In the genomic region with DNA sequence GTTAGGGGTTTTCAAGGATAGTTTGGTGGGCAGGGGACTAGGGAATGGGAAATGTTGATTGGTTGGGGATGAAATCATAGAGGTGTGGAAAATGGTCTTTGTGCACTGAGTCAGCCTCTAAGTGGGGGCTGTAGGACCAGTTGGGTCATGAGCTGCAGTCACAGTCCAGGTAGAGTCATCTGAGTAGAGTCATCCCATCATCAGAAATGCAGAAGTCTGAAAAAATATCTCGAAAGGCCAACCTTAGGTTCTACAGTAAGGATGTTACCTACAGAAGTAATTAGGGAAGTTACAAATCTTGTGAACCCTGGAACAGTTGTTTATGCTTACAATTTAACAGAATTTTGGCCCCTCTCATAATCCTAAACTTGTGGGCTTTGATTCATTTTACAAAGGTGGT, we compare ENCODE assay signal across 28 cellular contexts.
"Had no signal": no experiment of that assay in that cellular context is flagged by ENCODE, and none has a peak within 500 bp of the region (broad histone marks: within the 10 kb centered on the region; RNA-seq: fewer than 3 reads in every experiment).

No MANE protein-coding gene starts in this region.

- H3K4me1 ChIP-seq: colonic mucosa, gastroesophageal sphincter had no signal

- FAIRE-seq: bronchial epithelial cell had no signal

- H3K27me3 ChIP-seq: brain microvascular endothelial cell, colonic mucosa, gastroesophageal sphincter had no signal

- H3K36me3 ChIP-seq: brain microvascular endothelial cell, colonic mucosa, gastroesophageal sphincter, WERI-Rb-1 had no signal

- ATAC-seq: activated CD4-positive, CD25-positive, alpha-beta regulatory T cell treated with anti-CD3 and anti-CD28 coated beads, Interleukin-2, amount 50 U/mL, for 24 hours; activated CD8-positive, alpha-beta T cell treated with anti-CD3 and anti-CD28 coated beads for 36 hours; activated T-cell treated with anti-CD3 and anti-CD28 coated beads, Interleukin-2, amount 50 U/mL, for 4 hours; activated T-helper 17 cell treated with anti-CD3 and anti-CD28 coated beads, Interleukin-2, amount 50 U/mL, for 72 hours; esophagus mucosa; gastroesophageal sphincter; T-helper 17 cell had no signal

- H3K4me3 ChIP-seq: colonic mucosa, gastroesophageal sphincter had no signal

- DNase-seq: activated B cell treated with CpG ODN at 0.5 μM for 24 hours; activated CD4-positive, alpha-beta T cell treated with anti-CD3 and anti-CD28 coated beads for 48 hours; activated CD4-positive, alpha-beta T cell treated with anti-CD3 and anti-CD28 coated beads, Interleukin-2, amount 50 U/mL, for 1 hour; activated CD4-positive, alpha-beta T cell treated with anti-CD3 and anti-CD28 coated beads, Interleukin-2, amount 50 U/mL, for 48 hours; activated CD8-positive, alpha-beta memory T cell treated with anti-CD3 and anti-CD28 coated beads for 24 hours; activated CD8-positive, alpha-beta T cell treated with anti-CD3 and anti-CD28 coated beads for 36 hours; activated effector memory CD4-positive, alpha-beta T cell treated with Interleukin-2 at 50 U/mL for 16 hours; activated gamma-delta T cell treated with Interleukin-2 at 50 U/mL for 16 hours; activated naive CD4-positive, alpha-beta T cell treated with anti-CD3 and anti-CD28 coated beads, Interleukin-2, amount 50 U/mL, for 16 hours; activated naive CD4-positive, alpha-beta T cell treated with Interleukin-2 at 50 U/mL for 16 hours; activated T-cell treated with anti-CD3 and anti-CD28 coated beads, Interleukin-2, amount 50 U/mL, for 4 hours; amniotic stem cell; anterior cingulate cortex; brain microvascular endothelial cell; caudate nucleus; colonic mucosa; effector memory CD4-positive, alpha-beta T cell; endodermal cell; foreskin fibroblast; T-helper 1 cell; T-helper 17 cell; T1000; WERI-Rb-1 had no signal

- H3K9me3 ChIP-seq: colonic mucosa, gastroesophageal sphincter had no signal

- H3K27ac ChIP-seq: brain microvascular endothelial cell, colonic mucosa, gastroesophageal sphincter, WERI-Rb-1 had no signal
